25 cellular contexts compared by ENCODE assay signal in genomic region chr20:4722993-4723392, GRCh38. TPM values are rescaled to one million over a fixed set of nuclear protein-coding genes. Genes with fewer than 3 reads are reported as not detected.
"Had no signal": no experiment of that assay in that cellular context is flagged by ENCODE, and none has a peak within 500 bp of the region (broad histone marks: within the 10 kb centered on the region; RNA-seq: fewer than 3 reads in every experiment).

No MANE protein-coding gene starts in this region.

- H3K27ac ChIP-seq: HL-60, KMS-11, RWPE1 had no signal

- H3K9me3 ChIP-seq: SK-N-SH had no signal

- ATAC-seq: Panc1, PC-3 had no signal

- H3K9ac ChIP-seq: KMS-11, SK-N-SH had no signal

- DNase-seq: IMR-90, Kasumi-1, MM.1S, NCI-H1092 treated with DMSO at 0.1 percent for 48 hours, NCI-H1436, NCI-H187, NCI-H2029, NCI-H2081 treated with DMSO at 0.1 percent for 48 hours, NCI-H2171, NCI-H226, NCI-H446, NCI-H510A, NCI-H524 treated with DMSO at 0.1 percent for 48 hours, NCI-H69, NCI-H774, PC-3, SHP77, SK-N-SH had no signal

- H3K9me2 ChIP-seq: SK-N-SH had no signal

- H3K4me2 ChIP-seq: KMS-11, SK-N-SH had no signal

- FAIRE-seq: HTR-8/SVneo had no signal

RNA-seq across cellular contexts. Expression of gene PRND, which starts 1.3 kb away (rescaled TPM):
- total RNA-seq: IMR-90, M059J, PC-3, SK-MEL-5 had no signal
- polyA plus RNA-seq: IMR-90, SK-N-SH had no signal
